ENCODE assay signal across 1 cellular context in the genomic region with DNA sequence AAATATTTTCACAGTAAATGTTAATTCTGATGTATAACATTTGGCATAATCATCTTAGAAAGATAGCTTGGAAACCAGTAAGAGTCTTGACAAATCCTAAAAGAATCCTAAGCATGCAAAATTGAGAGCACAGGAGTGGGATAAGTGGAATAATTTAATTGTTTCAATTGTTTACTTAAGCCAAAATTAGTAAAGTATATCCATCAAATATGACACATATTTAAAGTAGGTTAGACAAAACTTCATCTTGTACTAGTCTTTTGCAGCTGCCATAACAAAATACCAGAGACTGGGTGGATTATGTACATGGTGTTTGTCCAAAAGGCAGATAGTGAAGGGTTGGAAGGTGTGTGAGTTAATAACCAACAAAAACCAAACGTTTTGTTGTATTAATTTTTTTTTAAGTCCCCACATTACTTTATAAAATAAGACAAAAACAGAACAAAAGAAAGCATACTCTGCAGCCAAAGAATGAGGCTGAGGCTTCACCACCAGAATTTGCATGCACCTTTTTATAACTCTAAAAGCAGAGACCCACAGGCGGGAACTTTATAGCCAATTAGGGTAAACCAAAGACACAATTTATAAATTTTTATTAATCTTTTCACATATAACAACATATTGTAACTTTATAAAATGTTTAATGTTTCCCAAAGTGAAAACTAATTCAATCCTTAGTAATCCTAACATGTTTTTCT.
TF ChIP-seq lines count a peak whose summit lies in the region.

No MANE protein-coding gene starts in this region.

TF ChIP-seq in IMR-90, 13 proteins besides CTCF, POLR2A, EP300 and RAD21:
- no peak for TF ChIP-seq MXI1 (IDR thresholded peaks at IDR 0.05; ENCODE audit: borderline replicate concordance, low read depth, low read length)
- TF ChIP-seq MAFK (IDR thresholded peaks at IDR 0.05; ENCODE audit: low read depth, low read length): no peak
- TF ChIP-seq USF2 (IDR thresholded peaks at IDR 0.05; ENCODE audit: low read depth, low read length): no peak
- no peak for TF ChIP-seq FOS (IDR thresholded peaks at IDR 0.05; ENCODE audit: low read depth, low read length)
- TF ChIP-seq CEBPB (IDR thresholded peaks at IDR 0.05; ENCODE audit: low read depth, low read length): no peak
- no peak for TF ChIP-seq MAZ (IDR thresholded peaks at IDR 0.05; ENCODE audit: borderline replicate concordance, low read depth, low read length)
- no peak for TF ChIP-seq RCOR1 (IDR thresholded peaks at IDR 0.05; ENCODE audit: insufficient replicate concordance, low read length)
- no peak for TF ChIP-seq SMC3 (IDR thresholded peaks at IDR 0.05; ENCODE audit: low read depth, low read length)
- TF ChIP-seq NFE2L2 (IDR thresholded peaks at IDR 0.05; ENCODE audit: low read depth, low read length): no peak
- no peak for TF ChIP-seq ELK1 (IDR thresholded peaks at IDR 0.05; ENCODE audit: borderline replicate concordance, low read depth, low read length)
- no peak for TF ChIP-seq RFX5 (IDR thresholded peaks at IDR 0.05; ENCODE audit: low read depth, low read length)
- TF ChIP-seq CHD1 (IDR thresholded peaks at IDR 0.05; ENCODE audit: low read depth, low read length): no peak
- no peak for TF ChIP-seq BHLHE40 (IDR thresholded peaks at IDR 0.05; ENCODE audit: low read depth, low read length)
